Comparison of ENCODE assay signal across 13 cellular contexts in the genomic region with DNA sequence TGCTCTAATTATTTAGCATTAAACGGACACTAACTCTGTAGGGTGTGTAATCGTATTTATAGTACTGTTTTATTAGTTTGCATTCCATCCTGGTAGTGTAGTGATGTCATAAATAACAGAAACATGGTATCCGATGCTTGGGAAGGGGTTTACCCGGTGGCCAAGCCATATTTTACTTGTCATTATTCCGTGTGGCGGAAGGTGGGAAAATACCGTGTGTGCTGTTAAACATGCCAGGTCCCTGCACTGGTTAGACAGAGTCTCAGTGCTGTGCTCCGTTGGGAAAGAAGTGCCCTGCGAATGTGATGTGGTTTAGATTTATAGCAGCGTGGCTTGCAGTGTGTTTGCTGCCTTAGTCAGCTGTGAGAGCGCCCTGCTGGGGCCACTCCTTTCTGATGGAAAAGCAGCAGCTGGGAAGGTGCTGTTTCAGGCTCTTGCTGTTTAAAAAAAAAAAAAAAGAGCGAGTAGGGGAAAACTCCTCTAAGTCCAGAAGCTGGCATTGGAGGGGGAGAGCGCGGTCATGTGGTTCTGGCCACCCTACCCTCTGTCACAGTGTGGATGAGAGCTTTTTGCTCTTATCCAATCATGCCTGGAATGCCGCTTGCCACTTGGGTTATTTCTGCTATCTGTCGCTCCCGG.
DNase-seq lines count a peak whose midpoint lies in the region; ATAC-seq, FAIRE-seq and TF ChIP-seq lines count a peak whose summit lies in the region.
"Had no signal": no experiment of that assay in that cellular context is flagged by ENCODE, and none has a peak within 500 bp of the region (broad histone marks: within the 10 kb centered on the region; RNA-seq: fewer than 3 reads in every experiment).

No MANE protein-coding gene starts in this region.

- H3K36me3 ChIP-seq in osteoblast (ENCODE audit: insufficient read depth, low read length), result peaks cover 2% of the 10 kb centered on the region
- H3K36me3 ChIP-seq: BE2C had no signal

- H3K4me2 ChIP-seq in osteoblast (ENCODE audit: insufficient read depth, low read length), result peak overlapping the region; percentile 26

- no peak overlapping the region for H3K27ac ChIP-seq in osteoblast (ENCODE audit: low read depth, low read length)

- ATAC-seq in left ventricle myocardium superior (peak; percentile 87), GM19397 (IDR thresholded peaks at IDR 0.05; ENCODE audit: unreplicated experiment) (no peak), GM18868 (IDR thresholded peaks at IDR 0.05; ENCODE audit: unreplicated experiment) (no peak)

- intact Hi-C loops in left ventricle myocardium superior (cut with micrococcal nuclease), result loop anchor here (10.0 kb wide), 1 partner anchor 60 kb away; no protein-coding TSS in a partner anchor

- DNase-seq in EH (ENCODE audit: low read depth), result peak; percentile 61
- DNase-seq in RCC 7860 (ENCODE audit: low spot score), result peak; percentile 25
- peak; percentile 74 for DNase-seq in left ventricle myocardium superior
- DNase-seq in osteoblast (ENCODE audit: insufficient read length, low spot score, missing footprints), result peak; percentile 58
- DNase-seq in DMS114 treated with DMSO at 0.1 percent for 48 hours (lab: John Stamatoyannopoulos, UW; ENCODE audit: unreplicated experiment), result no peak
- DNase-seq in medulla oblongata (ENCODE audit: extremely low spot score), result no peak
- DNase-seq: BE2C; GF-D8; Kasumi-1; NCI-H526; stimulated activated naive CD4-positive, alpha-beta T cell treated with Interleukin-2 at 50 U/mL for 16 hours had no signal

- no peak for FAIRE-seq in RCC 7860 (lab: Jason Lieb, UNC)

- peaks cover 8% of the 10 kb centered on the region for H3K79me2 ChIP-seq in osteoblast (ENCODE audit: insufficient read depth, low read length)

- H3K9me3 ChIP-seq in osteoblast (ENCODE audit: low read depth, low read length), result no peaks in the 10 kb centered on the region
- H3K9me3 ChIP-seq: BE2C had no signal

- H3K4me1 ChIP-seq in osteoblast (ENCODE audit: insufficient read depth, low read length), result no peaks in the 10 kb centered on the region
- H3K4me1 ChIP-seq: BE2C had no signal

- H3K27me3 ChIP-seq in osteoblast (ENCODE audit: insufficient read depth, low read length), result no peaks in the 10 kb centered on the region
- H3K27me3 ChIP-seq: BE2C had no signal

- H2AFZ ChIP-seq in osteoblast (ENCODE audit: low read length), result peak overlapping the region; percentile 5

- no peak for TF ChIP-seq CTCF in osteoblast (IDR thresholded peaks at IDR 0.05; ENCODE audit: extremely low read depth, low read depth, low read length)

- no peak overlapping the region for H3K4me3 ChIP-seq in osteoblast (ENCODE audit: insufficient read depth, low read length)

- no peaks in the 10 kb centered on the region for H4K20me1 ChIP-seq in osteoblast (ENCODE audit: insufficient read depth, low read length)

Comparison
In these comparisons a context has a peak if more than half of its experiments do, and no peak if none do; other contexts are left out.
1. DNase-seq: peak in EH (single experiment), RCC 7860 (single experiment), left ventricle myocardium superior (single experiment) and osteoblast (single experiment); none in DMS114 treated with DMSO at 0.1 percent for 48 hours (single experiment) and medulla oblongata (single experiment).